ENCODE assay signal across 8 cellular contexts in genomic region chr4:101347557-101348366, GRCh38. TPM values are rescaled to one million over a fixed set of nuclear protein-coding genes. Genes with fewer than 3 reads are reported as not detected.
DNase-seq lines count a peak whose midpoint lies in the region; ATAC-seq lines count a peak whose summit lies in the region.

No MANE protein-coding gene starts in this region.

- peaks cover 9% of the 10 kb centered on the region for H3K36me3 Mint-ChIP-seq in activated T-cell treated with anti-CD3 and anti-CD28 coated beads, Interleukin-2, amount 50 U/mL, for 24 hours (ENCODE audit: low read depth)

- WGBS in esophagus, 2 donors: 1% methylated on average over 64 to 71 of the region's 71 CpGs

- H3K27me3 ChIP-seq in esophagus (ENCODE audit: control insufficient read depth in 1 of 2, insufficient read depth in 2 of 2, low read length in 2 of 2): no peaks in the 10 kb centered on the region
- H3K27me3 ChIP-seq in mucosa of stomach (ENCODE audit: control insufficient read depth, insufficient read depth, low read length): no peaks in the 10 kb centered on the region

- peak overlapping the region; percentile 92 for H3K4me3 Mint-ChIP-seq in activated T-cell treated with anti-CD3 and anti-CD28 coated beads, Interleukin-2, amount 50 U/mL, for 24 hours

- H3K36me3 ChIP-seq in esophagus (ENCODE audit: control insufficient read depth in 2 of 2, insufficient read depth in 2 of 2, low read length in 1 of 2) (no peaks in the 10 kb centered on the region), mucosa of stomach (ENCODE audit: control insufficient read depth, insufficient read depth, low read length) (no peaks in the 10 kb centered on the region)

- peaks cover 35% of the 10 kb centered on the region for H3K4me1 Mint-ChIP-seq in activated T-cell treated with anti-CD3 and anti-CD28 coated beads, Interleukin-2, amount 50 U/mL, for 24 hours (ENCODE audit: low read depth)

- DNase-seq in DMS153 treated with DMSO at 0.1 percent for 48 hours (lab: John Stamatoyannopoulos, UW; ENCODE audit: unreplicated experiment): peak; percentile 89
- peak; percentile 88 for DNase-seq in Jurkat, Clone E6-1 (ENCODE audit: low read depth, low spot score)
- peak; percentile 40 for DNase-seq in OCI-M2 (lab: John Stamatoyannopoulos, UW; ENCODE audit: unreplicated experiment)
- DNase-seq in activated T-cell treated with anti-CD3 and anti-CD28 coated beads, Interleukin-2, amount 50 U/mL, for 24 hours: peak; percentile 100
- peak; percentile 99 for DNase-seq in stimulated activated CD8-positive, alpha-beta memory T cell treated with anti-CD3 and anti-CD28 coated beads, Interleukin-4, amount 100 ng/mL, for 48 hours

- H3K4me1 ChIP-seq in esophagus (ENCODE audit: control insufficient read depth in 2 of 2, insufficient read depth in 2 of 2, low read length in 1 of 2): peaks cover 0 to 8% of the 10 kb centered on the region in 2 donors
- peaks cover 31% of the 10 kb centered on the region for H3K4me1 ChIP-seq in mucosa of stomach (ENCODE audit: control insufficient read depth, insufficient read depth, low read length)

- H3K9me3 ChIP-seq in esophagus (ENCODE audit: control insufficient read depth in 2 of 2, insufficient read depth in 1 of 2, low read depth in 1 of 2, low read length in 1 of 2) (no peaks in the 10 kb centered on the region), mucosa of stomach (ENCODE audit: control insufficient read depth, low read length) (no peaks in the 10 kb centered on the region)

- peaks cover 32% of the 10 kb centered on the region for H3K27me3 Mint-ChIP-seq in activated T-cell treated with anti-CD3 and anti-CD28 coated beads, Interleukin-2, amount 50 U/mL, for 24 hours

- H3K9ac ChIP-seq in mucosa of stomach (ENCODE audit: low read length): peak overlapping the region; percentile 87

- H3K27ac Mint-ChIP-seq in activated T-cell treated with anti-CD3 and anti-CD28 coated beads, Interleukin-2, amount 50 U/mL, for 24 hours: peak overlapping the region; percentile 93

- peak overlapping the region; percentile 96 to 99 for H3K27ac ChIP-seq in esophagus (ENCODE audit: low read depth in 2 of 2, low read length in 1 of 2)

- peak overlapping the region; percentile 81 for H3K4me3 ChIP-seq in Jurkat, Clone E6-1 (ENCODE audit: low read length)
- H3K4me3 ChIP-seq in esophagus (ENCODE audit: low read depth in 1 of 2, low read length in 2 of 2) (peak overlapping the region; percentile 89 to 98), mucosa of stomach (ENCODE audit: low read length) (peak overlapping the region; percentile 76)

- ATAC-seq in GM21717 (IDR thresholded peaks at IDR 0.05; ENCODE audit: unreplicated experiment): peak; percentile 78

- no peaks in the 10 kb centered on the region for H3K9me3 Mint-ChIP-seq in activated T-cell treated with anti-CD3 and anti-CD28 coated beads, Interleukin-2, amount 50 U/mL, for 24 hours

RNA-seq across cellular contexts. Expression of gene PPP3CA, which starts 0.4 kb away (rescaled TPM):
- 11.2 TPM for polyA plus RNA-seq in Jurkat, Clone E6-1 (2012; ENCODE audit: insufficient read depth, insufficient read length)
- polyA plus RNA-seq in esophagus: 1 to 10 TPM; 5.2 to 5.8 TPM

Comparison
In these comparisons a context has a peak if more than half of its experiments do, and no peak if none do; other contexts are left out.
1. Peak in every context shown above with its lines: DNase-seq, ATAC-seq, H3K4me3 ChIP-seq and H3K27ac ChIP-seq.
2. DNase-seq: peak in every context shown above with its lines; median percentile 100 in activated T-cell treated with anti-CD3 and anti-CD28 coated beads, Interleukin-2, amount 50 U/mL, for 24 hours; 99 in stimulated activated CD8-positive, alpha-beta memory T cell treated with anti-CD3 and anti-CD28 coated beads, Interleukin-4, amount 100 ng/mL, for 48 hours; 89 in DMS153 treated with DMSO at 0.1 percent for 48 hours; 88 in Jurkat, Clone E6-1; 40 in OCI-M2.